Comparison of ENCODE assay signal across 1 cellular context in genomic region chr9:109012876-109013677, GRCh38.
TF ChIP-seq lines count a peak whose summit lies in the region.

TSS of gene CTNNAL1 (minus strand) at chr9:109013499. CDS start at chr9:109013442, 57 bp downstream.

TF ChIP-seq in K562, 482 proteins besides CTCF, POLR2A, EP300 and RAD21 (continued from another document and continues in another):
- TF ChIP-seq CGGBP1 (CRISPR knock-in tag; IDR thresholded peaks at IDR 0.05) (peak; percentile 81), RBM22 (IDR thresholded peaks at IDR 0.05; ENCODE audit: low read depth, low read length, poor library complexity, severe bottlenecking) (peak; percentile 86), CCNT2 (IDR thresholded peaks at IDR 0.05; ENCODE audit: borderline replicate concordance, extremely low read depth, insufficient read length, low read depth, low read length) (peak; percentile 20), RBM34 (IDR thresholded peaks at IDR 0.05; ENCODE audit: borderline replicate concordance, insufficient read depth, low read length) (no peak), TGIF2 (CRISPR knock-in tag; IDR thresholded peaks at IDR 0.05) (peak; percentile 85; the same call in 1 of the 2 replicates), TFAP4 (CRISPR knock-in tag; IDR thresholded peaks at IDR 0.05; ENCODE audit: borderline replicate concordance) (peak; percentile 15; the same call in 1 of the 2 replicates), PRDM10 (IDR thresholded peaks at IDR 0.05; ENCODE audit: partially characterized antibody) (peak; percentile 70), ZNF561 (CRISPR knock-in tag; conservative IDR thresholded peaks at IDR 0.05) (no peak), DDX20 (tag; IDR thresholded peaks at IDR 0.05; ENCODE audit: low read depth) (no peak), CLOCK (CRISPR knock-in tag; IDR thresholded peaks at IDR 0.05; ENCODE audit: borderline replicate concordance) (no peak), PHF8 (IDR thresholded peaks at IDR 0.05; ENCODE audit: borderline replicate concordance, low read length) (peak; percentile 86; the same call in 1 of the 2 replicates), ZKSCAN1 (IDR thresholded peaks at IDR 0.05; ENCODE audit: low read depth, low read length) (no peak), SMAD4 (CRISPR knock-in tag; conservative IDR thresholded peaks at IDR 0.05) (peak; percentile 83), ZNF395 (CRISPR knock-in tag; IDR thresholded peaks at IDR 0.05) (no peak; the same call in 1 of the 2 replicates), CHCHD3 (CRISPR knock-in tag; IDR thresholded peaks at IDR 0.05) (0 out of 2 replicates have a peak, but pooled peaks have one; percentile 66), MEIS2 (IDR thresholded peaks at IDR 0.05; ENCODE audit: partially characterized antibody) (no peak), MAX (CRISPR knock-in tag; IDR thresholded peaks at IDR 0.05) (no peak; the same call in 1 of the 2 replicates), ZNF639 (CRISPR knock-in tag; conservative IDR thresholded peaks at IDR 0.05 in 1 of 2, IDR thresholded peaks at IDR 0.05 in 1 of 2) (no peak), FOXO4 (CRISPR knock-in tag; IDR thresholded peaks at IDR 0.05) (no peak), MYBL2 (IDR thresholded peaks at IDR 0.05; ENCODE audit: low read depth) (no peak), MYBL2 (CRISPR knock-in tag; IDR thresholded peaks at IDR 0.05; ENCODE audit: borderline replicate concordance) (no peak), THAP12 (CRISPR knock-in tag; IDR thresholded peaks at IDR 0.05) (peak; percentile 90; the same call in 1 of the 2 replicates), POLR2B (IDR thresholded peaks at IDR 0.05; ENCODE audit: low read depth, partially characterized antibody) (peak; percentile 74), ZNF592 (IDR thresholded peaks at IDR 0.05) (no peak), RNF219 (CRISPR knock-in tag; IDR thresholded peaks at IDR 0.05) (no peak), CBFB (CRISPR knock-in tag; IDR thresholded peaks at IDR 0.05) (no peak), NFIC (IDR thresholded peaks at IDR 0.05) (peak; percentile 30; the same call in 1 of the 2 replicates), MNT (conservative IDR thresholded peaks at IDR 0.05) (0 out of 4 replicates have a peak, but pooled peaks have one; percentile 6 to 44), MAFF (IDR thresholded peaks at IDR 0.05; ENCODE audit: low read length) (no peak), ATF7 (IDR thresholded peaks at IDR 0.05) (peak; percentile 15; the same call in 1 of the 2 replicates)
